In the genomic region with DNA sequence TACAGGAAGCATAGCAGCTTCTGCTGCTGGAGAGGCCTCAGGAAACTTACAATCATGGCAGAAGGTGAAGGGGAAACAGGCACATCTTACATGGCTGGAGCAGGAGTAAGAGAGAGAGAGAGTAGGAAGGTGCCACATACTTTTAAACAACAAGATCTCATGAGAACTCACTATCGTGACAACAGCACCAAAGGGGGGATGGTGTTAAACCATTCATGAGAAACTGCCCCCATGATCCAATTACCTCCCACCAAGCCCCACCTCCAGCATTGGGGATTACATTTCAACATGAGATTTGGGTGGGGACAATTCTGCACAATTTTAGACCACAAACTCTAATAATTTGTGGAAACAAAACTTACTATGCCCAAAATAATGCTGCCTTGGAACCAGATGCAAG, we compare ENCODE assay signal across 41 cellular contexts. TPM values are rescaled to one million over a fixed set of nuclear protein-coding genes. Genes with fewer than 3 reads are reported as not detected.
"Had no signal": no experiment of that assay in that cellular context is flagged by ENCODE, and none has a peak within 500 bp of the region (broad histone marks: within the 10 kb centered on the region; RNA-seq: fewer than 3 reads in every experiment).

No MANE protein-coding gene starts in this region.

- H3K4me3 Mint-ChIP-seq: activated CD4-positive, alpha-beta memory T cell treated with anti-CD3 and anti-CD28 coated beads for 36 hours; activated CD4-positive, alpha-beta T cell treated with anti-CD3 and anti-CD28 coated beads for 36 hours; activated CD4-positive, alpha-beta T cell treated with anti-CD3 and anti-CD28 coated beads, Interleukin-2, amount 10 ng/mL, durations not matched to agents 24 days and 14 days; activated CD8-positive, alpha-beta T cell treated with anti-CD3 and anti-CD28 coated beads for 36 hours; activated naive CD4-positive, alpha-beta T cell treated with anti-CD3 and anti-CD28 coated beads for 36 hours; activated naive CD8-positive, alpha-beta T cell treated with anti-CD3 and anti-CD28 coated beads for 36 hours; activated T-cell treated with anti-CD3 and anti-CD28 coated beads, Interleukin-2, amount 50 U/mL, for 4 hours; activated T-cell treated with anti-CD3 and anti-CD28 coated beads, Interleukin-2, amount 50 U/mL, for 72 hours; activated T-helper 1 cell treated with anti-CD3 and anti-CD28 coated beads, Interleukin-12 subunit alpha, Interleukin-12 subunit beta, Interleukin-2, Interleukin-4 antibody, amounts not matched to agents 30 ng/mL and 10 ng/mL and 1 ng/mL, durations not matched to agents 14 hours and 24 hours and 36 hours; activated T-helper 17 cell treated with anti-CD3 and anti-CD28 coated beads, Interleukin-2, amount 50 U/mL, for 72 hours; brain; central memory CD8-positive, alpha-beta T cell; T-helper 1 cell treated with Interleukin-12 subunit alpha and Interleukin-12 subunit beta and Interleukin-4 antibody, amounts not matched to agents 30 μg/mL and 1 μg/mL, for 36 hours; T-helper 2 cell treated with Interferon-gamma antibody and Interleukin-4, amounts not matched to agents 5 μg/mL and 100 μg/mL, for 36 hours; WTC11 had no signal

- H3K36me3 Mint-ChIP-seq: brain had no signal

- H3K27ac ChIP-seq: adrenal gland, ascending aorta, cardiac muscle cell, WERI-Rb-1 had no signal

- ATAC-seq: activated CD4-positive, alpha-beta T cell treated with anti-CD3 and anti-CD28 coated beads for 36 hours; activated CD4-positive, CD25-positive, alpha-beta regulatory T cell treated with anti-CD3 and anti-CD28 coated beads, Interleukin-2, amount 50 U/mL, for 24 hours; activated CD8-positive, alpha-beta T cell treated with anti-CD3 and anti-CD28 coated beads for 36 hours; activated naive CD4-positive, alpha-beta T cell treated with anti-CD3 and anti-CD28 coated beads, Interleukin-2, amount 50 U/mL, for 72 hours; activated T-cell treated with anti-CD3 and anti-CD28 coated beads, Interleukin-2, amount 50 U/mL, for 4 hours; activated T-cell treated with anti-CD3 and anti-CD28 coated beads, Interleukin-2, amount 50 U/mL, for 72 hours; activated T-helper 17 cell treated with anti-CD3 and anti-CD28 coated beads, Interleukin-2, amount 50 U/mL, for 72 hours; WTC11 had no signal

- H3K4me1 Mint-ChIP-seq: activated CD4-positive, alpha-beta T cell treated with anti-CD3 and anti-CD28 coated beads, Interleukin-2, amount 10 ng/mL, durations not matched to agents 24 days and 14 days; WTC11 had no signal

- H3K27me3 Mint-ChIP-seq: activated CD4-positive, alpha-beta T cell treated with anti-CD3 and anti-CD28 coated beads for 36 hours; activated CD4-positive, alpha-beta T cell treated with anti-CD3 and anti-CD28 coated beads, Interleukin-2, amount 10 ng/mL, durations not matched to agents 24 days and 14 days; activated CD8-positive, alpha-beta T cell treated with anti-CD3 and anti-CD28 coated beads for 36 hours; activated naive CD8-positive, alpha-beta T cell treated with anti-CD3 and anti-CD28 coated beads for 36 hours; activated T-helper 17 cell treated with anti-CD3 and anti-CD28 coated beads, Interleukin-2, amount 50 U/mL, for 72 hours; central memory CD8-positive, alpha-beta T cell had no signal

- H3K27ac Mint-ChIP-seq: activated CD4-positive, alpha-beta memory T cell treated with anti-CD3 and anti-CD28 coated beads for 36 hours; activated CD4-positive, alpha-beta T cell treated with anti-CD3 and anti-CD28 coated beads for 36 hours; activated CD4-positive, alpha-beta T cell treated with anti-CD3 and anti-CD28 coated beads, Interleukin-2, amount 10 ng/mL, durations not matched to agents 24 days and 14 days; activated CD8-positive, alpha-beta T cell treated with anti-CD3 and anti-CD28 coated beads for 36 hours; activated naive CD4-positive, alpha-beta T cell treated with anti-CD3 and anti-CD28 coated beads for 36 hours; activated naive CD8-positive, alpha-beta T cell treated with anti-CD3 and anti-CD28 coated beads for 36 hours; activated T-cell treated with anti-CD3 and anti-CD28 coated beads, Interleukin-2, amount 50 U/mL, for 72 hours; activated T-helper 1 cell treated with anti-CD3 and anti-CD28 coated beads, Interleukin-12 subunit alpha, Interleukin-12 subunit beta, Interleukin-2, Interleukin-4 antibody, amounts not matched to agents 30 ng/mL and 10 ng/mL and 1 ng/mL, durations not matched to agents 14 hours and 24 hours and 36 hours; activated T-helper 17 cell treated with anti-CD3 and anti-CD28 coated beads, Interleukin-2, amount 50 U/mL, for 72 hours; brain; T-helper 1 cell treated with Interleukin-12 subunit alpha and Interleukin-12 subunit beta and Interleukin-4 antibody, amounts not matched to agents 30 μg/mL and 1 μg/mL, for 36 hours; T-helper 2 cell treated with Interferon-gamma antibody and Interleukin-4, amounts not matched to agents 5 μg/mL and 100 μg/mL, for 36 hours; WTC11 had no signal

- DNase-seq: activated CD4-positive, alpha-beta memory T cell treated with anti-CD3 and anti-CD28 coated beads for 36 hours; activated CD4-positive, alpha-beta T cell treated with anti-CD3 and anti-CD28 coated beads for 1 hour; activated CD4-positive, alpha-beta T cell treated with anti-CD3 and anti-CD28 coated beads for 36 hours; activated CD4-positive, alpha-beta T cell treated with anti-CD3 and anti-CD28 coated beads, Interleukin-2, amount 10 ng/mL, durations not matched to agents 24 days and 14 days; activated CD4-positive, alpha-beta T cell treated with anti-CD3 and anti-CD28 coated beads, Interleukin-2, amount 50 U/mL, for 1 hour; activated CD4-positive, alpha-beta T cell treated with anti-CD3 and anti-CD28 coated beads, Interleukin-2, amount 50 U/mL, for 4 hours; activated CD4-positive, CD25-positive, alpha-beta regulatory T cell; activated CD8-positive, alpha-beta memory T cell treated with anti-CD3 and anti-CD28 coated beads, Interleukin-2, amount 50 U/mL, for 4 hours; activated CD8-positive, alpha-beta T cell treated with anti-CD3 and anti-CD28 coated beads for 36 hours; activated effector memory CD4-positive, alpha-beta T cell treated with anti-CD3 and anti-CD28 coated beads, Interleukin-2, amount 50 U/mL, for 16 hours; activated gamma-delta T cell treated with Interleukin-2 at 50 U/mL for 16 hours; activated naive CD4-positive, alpha-beta T cell; activated naive CD4-positive, alpha-beta T cell treated with anti-CD3 and anti-CD28 coated beads for 36 hours; activated naive CD4-positive, alpha-beta T cell treated with anti-CD3 and anti-CD28 coated beads, Interleukin-2, amount 50 U/mL, for 16 hours; activated naive CD8-positive, alpha-beta T cell treated with anti-CD3 and anti-CD28 coated beads for 36 hours; activated T-cell treated with anti-CD3 and anti-CD28 coated beads for 4 hours; activated T-cell treated with anti-CD3 and anti-CD28 coated beads, Interleukin-2, amount 50 U/mL, for 1 hour; activated T-cell treated with anti-CD3 and anti-CD28 coated beads, Interleukin-2, amount 50 U/mL, for 4 hours; activated T-cell treated with anti-CD3 and anti-CD28 coated beads, Interleukin-2, amount 50 U/mL, for 72 hours; adrenal gland; amygdala; anterior cingulate cortex; caudate nucleus; cerebellar nuclear complex; SW 1271; T-helper 1 cell; T-helper 2 cell; T-helper 9 cell; WERI-Rb-1 had no signal

RNA-seq across cellular contexts. Expression of a gene that starts 16.8 kb away (rescaled TPM):
- total RNA-seq: activated CD4-positive, alpha-beta memory T cell treated with anti-CD3 and anti-CD28 coated beads for 36 hours; activated CD4-positive, alpha-beta T cell treated with anti-CD3 and anti-CD28 coated beads for 36 hours; activated CD4-positive, alpha-beta T cell treated with anti-CD3 and anti-CD28 coated beads, Interleukin-2, amount 10 ng/mL, durations not matched to agents 24 days and 14 days; activated CD8-positive, alpha-beta memory T cell treated with anti-CD3 and anti-CD28 coated beads for 36 hours; activated CD8-positive, alpha-beta T cell treated with anti-CD3 and anti-CD28 coated beads for 36 hours; activated naive CD4-positive, alpha-beta T cell treated with anti-CD3 and anti-CD28 coated beads for 36 hours; activated naive CD4-positive, alpha-beta T cell treated with anti-CD3 and anti-CD28 coated beads, Interleukin-2, amount 50 U/mL, for 72 hours; activated T-cell treated with anti-CD3 and anti-CD28 coated beads, Interleukin-2, amount 50 U/mL, for 4 hours; activated T-cell treated with anti-CD3 and anti-CD28 coated beads, Interleukin-2, amount 50 U/mL, for 72 hours; activated T-helper 1 cell treated with anti-CD3 and anti-CD28 coated beads, Interleukin-12 subunit alpha, Interleukin-12 subunit beta, Interleukin-2, Interleukin-4 antibody, amounts not matched to agents 30 ng/mL and 10 ng/mL and 1 ng/mL, durations not matched to agents 14 hours and 24 hours and 36 hours; activated T-helper 17 cell treated with anti-CD3 and anti-CD28 coated beads, Interleukin-2, amount 50 U/mL, for 72 hours; adrenal gland; ascending aorta; cardiac muscle cell had no signal
